In genomic region chr16:67246945-67247697, GRCh38 we compare ENCODE assay signal across 1 cellular context.
TF ChIP-seq lines count a peak whose summit lies in the region.

Gene FHOD1, minus strand, starts transcription at chr16:67247481. Its CDS starts 71 bp downstream, at chr16:67247410.

TF ChIP-seq in GM12878, 131 proteins besides CTCF, POLR2A, EP300 and RAD21 (continued from another document and continues in another):
- TF ChIP-seq, protein P1, sequence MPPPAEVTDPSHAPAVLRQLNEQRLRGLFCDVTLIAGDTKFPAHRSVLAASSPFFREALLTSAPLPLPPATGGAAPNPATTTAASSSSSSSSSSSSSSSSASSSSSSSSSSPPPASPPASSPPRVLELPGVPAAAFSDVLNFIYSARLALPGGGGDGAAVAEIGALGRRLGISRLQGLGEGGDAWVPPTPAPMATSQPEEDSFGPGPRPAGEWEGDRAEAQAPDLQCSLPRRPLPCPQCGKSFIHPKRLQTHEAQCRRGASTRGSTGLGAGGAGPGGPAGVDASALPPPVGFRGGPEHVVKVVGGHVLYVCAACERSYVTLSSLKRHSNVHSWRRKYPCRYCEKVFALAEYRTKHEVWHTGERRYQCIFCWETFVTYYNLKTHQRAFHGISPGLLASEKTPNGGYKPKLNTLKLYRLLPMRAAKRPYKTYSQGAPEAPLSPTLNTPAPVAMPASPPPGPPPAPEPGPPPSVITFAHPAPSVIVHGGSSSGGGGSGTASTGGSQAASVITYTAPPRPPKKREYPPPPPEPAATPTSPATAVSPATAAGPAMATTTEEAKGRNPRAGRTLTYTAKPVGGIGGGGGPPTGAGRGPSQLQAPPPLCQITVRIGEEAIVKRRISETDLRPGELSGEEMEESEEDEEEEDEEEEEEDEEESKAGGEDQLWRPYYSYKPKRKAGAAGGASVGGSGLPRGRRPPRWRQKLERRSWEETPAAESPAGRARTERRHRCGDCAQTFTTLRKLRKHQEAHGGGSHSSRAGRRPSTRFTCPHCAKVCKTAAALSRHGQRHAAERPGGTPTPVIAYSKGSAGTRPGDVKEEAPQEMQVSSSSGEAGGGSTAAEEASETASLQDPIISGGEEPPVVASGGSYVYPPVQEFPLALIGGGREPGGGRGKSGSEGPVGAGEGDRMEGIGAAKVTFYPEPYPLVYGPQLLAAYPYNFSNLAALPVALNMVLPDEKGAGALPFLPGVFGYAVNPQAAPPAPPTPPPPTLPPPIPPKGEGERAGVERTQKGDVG (CRISPR knock-in tag; IDR thresholded peaks at IDR 0.05): no peak
- no peak for TF ChIP-seq MEF2B (IDR thresholded peaks at IDR 0.05; ENCODE audit: partially characterized antibody, poor library complexity, severe bottlenecking)
- TF ChIP-seq POU2F2 (IDR thresholded peaks at IDR 0.05; ENCODE audit: borderline replicate concordance, low read depth, low read length): no peak; the same call in 2 of the 3 replicates
- TF ChIP-seq TARDBP (IDR thresholded peaks at IDR 0.05; ENCODE audit: borderline replicate concordance): 0 out of 2 replicates have a peak, but pooled peaks have one; percentile 10
- no peak for TF ChIP-seq NRF1 (conservative IDR thresholded peaks at IDR 0.05; ENCODE audit: low read depth, low read length)
- no peak for TF ChIP-seq MXI1 (IDR thresholded peaks at IDR 0.05; ENCODE audit: low read depth, low read length)
- TF ChIP-seq SIX5 (IDR thresholded peaks at IDR 0.05; ENCODE audit: low read depth, low read length, severe bottlenecking): no peak
- no peak for TF ChIP-seq TCF7 (IDR thresholded peaks at IDR 0.05; ENCODE audit: borderline replicate concordance)
- no peak for TF ChIP-seq MLLT1 (IDR thresholded peaks at IDR 0.05)
- TF ChIP-seq, protein P2, sequence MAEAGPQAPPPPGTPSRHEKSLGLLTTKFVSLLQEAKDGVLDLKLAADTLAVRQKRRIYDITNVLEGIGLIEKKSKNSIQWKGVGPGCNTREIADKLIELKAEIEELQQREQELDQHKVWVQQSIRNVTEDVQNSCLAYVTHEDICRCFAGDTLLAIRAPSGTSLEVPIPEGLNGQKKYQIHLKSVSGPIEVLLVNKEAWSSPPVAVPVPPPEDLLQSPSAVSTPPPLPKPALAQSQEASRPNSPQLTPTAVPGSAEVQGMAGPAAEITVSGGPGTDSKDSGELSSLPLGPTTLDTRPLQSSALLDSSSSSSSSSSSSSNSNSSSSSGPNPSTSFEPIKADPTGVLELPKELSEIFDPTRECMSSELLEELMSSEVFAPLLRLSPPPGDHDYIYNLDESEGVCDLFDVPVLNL (IDR thresholded peaks at IDR 0.05; ENCODE audit: low read depth, low read length): peak; percentile 89
- TF ChIP-seq HDAC6 (IDR thresholded peaks at IDR 0.05; ENCODE audit: unreplicated experiment): no peak
- TF ChIP-seq ZZZ3 (IDR thresholded peaks at IDR 0.05; ENCODE audit: control insufficient read depth, insufficient read length, low read depth): no peak
- TF ChIP-seq ZSCAN29 (IDR thresholded peaks at IDR 0.05): no peak
- TF ChIP-seq TBL1XR1 (IDR thresholded peaks at IDR 0.05; ENCODE audit: low read depth, low read length): no peak
- no peak for TF ChIP-seq POLR2AphosphoS2 (IDR thresholded peaks at IDR 0.05; ENCODE audit: low read depth, low read length)
- no peak for TF ChIP-seq RCOR1 (conservative IDR thresholded peaks at IDR 0.05; ENCODE audit: low read depth, low read length)
- no peak for TF ChIP-seq KDM1A (IDR thresholded peaks at IDR 0.05; ENCODE audit: borderline replicate concordance)
- TF ChIP-seq SP1 (IDR thresholded peaks at IDR 0.05; ENCODE audit: low read depth, low read length): peak; percentile 78
- peak; percentile 29; the same call in 1 of the 2 replicates for TF ChIP-seq YY1 (IDR thresholded peaks at IDR 0.05; ENCODE audit: low read depth, low read length)
- no peak for TF ChIP-seq BCLAF1 (IDR thresholded peaks at IDR 0.05)
- TF ChIP-seq TAF1 (IDR thresholded peaks at IDR 0.05; ENCODE audit: borderline replicate concordance, low read depth, low read length): no peak
- TF ChIP-seq RB1 (IDR thresholded peaks at IDR 0.05; ENCODE audit: borderline replicate concordance): no peak
- TF ChIP-seq, protein P3, sequence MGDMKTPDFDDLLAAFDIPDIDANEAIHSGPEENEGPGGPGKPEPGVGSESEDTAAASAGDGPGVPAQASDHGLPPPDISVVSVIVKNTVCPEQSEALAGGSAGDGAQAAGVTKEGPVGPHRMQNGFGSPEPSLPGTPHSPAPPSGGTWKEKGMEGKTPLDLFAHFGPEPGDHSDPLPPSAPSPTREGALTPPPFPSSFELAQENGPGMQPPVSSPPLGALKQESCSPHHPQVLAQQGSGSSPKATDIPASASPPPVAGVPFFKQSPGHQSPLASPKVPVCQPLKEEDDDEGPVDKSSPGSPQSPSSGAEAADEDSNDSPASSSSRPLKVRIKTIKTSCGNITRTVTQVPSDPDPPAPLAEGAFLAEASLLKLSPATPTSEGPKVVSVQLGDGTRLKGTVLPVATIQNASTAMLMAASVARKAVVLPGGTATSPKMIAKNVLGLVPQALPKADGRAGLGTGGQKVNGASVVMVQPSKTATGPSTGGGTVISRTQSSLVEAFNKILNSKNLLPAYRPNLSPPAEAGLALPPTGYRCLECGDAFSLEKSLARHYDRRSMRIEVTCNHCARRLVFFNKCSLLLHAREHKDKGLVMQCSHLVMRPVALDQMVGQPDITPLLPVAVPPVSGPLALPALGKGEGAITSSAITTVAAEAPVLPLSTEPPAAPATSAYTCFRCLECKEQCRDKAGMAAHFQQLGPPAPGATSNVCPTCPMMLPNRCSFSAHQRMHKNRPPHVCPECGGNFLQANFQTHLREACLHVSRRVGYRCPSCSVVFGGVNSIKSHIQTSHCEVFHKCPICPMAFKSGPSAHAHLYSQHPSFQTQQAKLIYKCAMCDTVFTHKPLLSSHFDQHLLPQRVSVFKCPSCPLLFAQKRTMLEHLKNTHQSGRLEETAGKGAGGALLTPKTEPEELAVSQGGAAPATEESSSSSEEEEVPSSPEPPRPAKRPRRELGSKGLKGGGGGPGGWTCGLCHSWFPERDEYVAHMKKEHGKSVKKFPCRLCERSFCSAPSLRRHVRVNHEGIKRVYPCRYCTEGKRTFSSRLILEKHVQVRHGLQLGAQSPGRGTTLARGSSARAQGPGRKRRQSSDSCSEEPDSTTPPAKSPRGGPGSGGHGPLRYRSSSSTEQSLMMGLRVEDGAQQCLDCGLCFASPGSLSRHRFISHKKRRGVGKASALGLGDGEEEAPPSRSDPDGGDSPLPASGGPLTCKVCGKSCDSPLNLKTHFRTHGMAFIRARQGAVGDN (IDR thresholded peaks at IDR 0.05): no peak
- TF ChIP-seq, protein P4, sequence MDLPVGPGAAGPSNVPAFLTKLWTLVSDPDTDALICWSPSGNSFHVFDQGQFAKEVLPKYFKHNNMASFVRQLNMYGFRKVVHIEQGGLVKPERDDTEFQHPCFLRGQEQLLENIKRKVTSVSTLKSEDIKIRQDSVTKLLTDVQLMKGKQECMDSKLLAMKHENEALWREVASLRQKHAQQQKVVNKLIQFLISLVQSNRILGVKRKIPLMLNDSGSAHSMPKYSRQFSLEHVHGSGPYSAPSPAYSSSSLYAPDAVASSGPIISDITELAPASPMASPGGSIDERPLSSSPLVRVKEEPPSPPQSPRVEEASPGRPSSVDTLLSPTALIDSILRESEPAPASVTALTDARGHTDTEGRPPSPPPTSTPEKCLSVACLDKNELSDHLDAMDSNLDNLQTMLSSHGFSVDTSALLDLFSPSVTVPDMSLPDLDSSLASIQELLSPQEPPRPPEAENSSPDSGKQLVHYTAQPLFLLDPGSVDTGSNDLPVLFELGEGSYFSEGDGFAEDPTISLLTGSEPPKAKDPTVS (IDR thresholded peaks at IDR 0.05; ENCODE audit: low read depth, low read length): no peak
- peak in 1 of 2 experiments; percentile 69; a peak in 2 of 4 replicates for TF ChIP-seq BHLHE40 (IDR thresholded peaks at IDR 0.05; ENCODE audit: borderline replicate concordance in 1 of 2, low read depth in 2 of 2, low read length in 1 of 2)
- TF ChIP-seq MYC (IDR thresholded peaks at IDR 0.05; ENCODE audit: insufficient read depth, insufficient read length, insufficient replicate concordance, low read length, severe bottlenecking): no peak
- TF ChIP-seq SMAD5 (IDR thresholded peaks at IDR 0.05; ENCODE audit: low read depth): no peak
- no peak for TF ChIP-seq IRF4 (IDR thresholded peaks at IDR 0.05; ENCODE audit: low read depth, low read length)
- TF ChIP-seq ELK1 (IDR thresholded peaks at IDR 0.05; ENCODE audit: low read depth, low read length): no peak
- TF ChIP-seq, protein P5, sequence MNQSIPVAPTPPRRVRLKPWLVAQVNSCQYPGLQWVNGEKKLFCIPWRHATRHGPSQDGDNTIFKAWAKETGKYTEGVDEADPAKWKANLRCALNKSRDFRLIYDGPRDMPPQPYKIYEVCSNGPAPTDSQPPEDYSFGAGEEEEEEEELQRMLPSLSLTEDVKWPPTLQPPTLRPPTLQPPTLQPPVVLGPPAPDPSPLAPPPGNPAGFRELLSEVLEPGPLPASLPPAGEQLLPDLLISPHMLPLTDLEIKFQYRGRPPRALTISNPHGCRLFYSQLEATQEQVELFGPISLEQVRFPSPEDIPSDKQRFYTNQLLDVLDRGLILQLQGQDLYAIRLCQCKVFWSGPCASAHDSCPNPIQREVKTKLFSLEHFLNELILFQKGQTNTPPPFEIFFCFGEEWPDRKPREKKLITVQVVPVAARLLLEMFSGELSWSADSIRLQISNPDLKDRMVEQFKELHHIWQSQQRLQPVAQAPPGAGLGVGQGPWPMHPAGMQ (IDR thresholded peaks at IDR 0.05; ENCODE audit: borderline replicate concordance): no peak
- no peak for TF ChIP-seq RAD51 (IDR thresholded peaks at IDR 0.05)
- no peak for TF ChIP-seq SMC3 (IDR thresholded peaks at IDR 0.05; ENCODE audit: borderline replicate concordance, low read length)
- no peak for TF ChIP-seq ZNF384 (IDR thresholded peaks at IDR 0.05; ENCODE audit: borderline replicate concordance, low read depth, low read length)
- no peak for TF ChIP-seq IKZF2 (IDR thresholded peaks at IDR 0.05)
- TF ChIP-seq EED (IDR thresholded peaks at IDR 0.05; ENCODE audit: low read depth): no peak
- TF ChIP-seq EZH2 (IDR thresholded peaks at IDR 0.05; ENCODE audit: borderline replicate concordance, control insufficient read depth, low read depth, low read length): no peak
- TF ChIP-seq, protein P6, sequence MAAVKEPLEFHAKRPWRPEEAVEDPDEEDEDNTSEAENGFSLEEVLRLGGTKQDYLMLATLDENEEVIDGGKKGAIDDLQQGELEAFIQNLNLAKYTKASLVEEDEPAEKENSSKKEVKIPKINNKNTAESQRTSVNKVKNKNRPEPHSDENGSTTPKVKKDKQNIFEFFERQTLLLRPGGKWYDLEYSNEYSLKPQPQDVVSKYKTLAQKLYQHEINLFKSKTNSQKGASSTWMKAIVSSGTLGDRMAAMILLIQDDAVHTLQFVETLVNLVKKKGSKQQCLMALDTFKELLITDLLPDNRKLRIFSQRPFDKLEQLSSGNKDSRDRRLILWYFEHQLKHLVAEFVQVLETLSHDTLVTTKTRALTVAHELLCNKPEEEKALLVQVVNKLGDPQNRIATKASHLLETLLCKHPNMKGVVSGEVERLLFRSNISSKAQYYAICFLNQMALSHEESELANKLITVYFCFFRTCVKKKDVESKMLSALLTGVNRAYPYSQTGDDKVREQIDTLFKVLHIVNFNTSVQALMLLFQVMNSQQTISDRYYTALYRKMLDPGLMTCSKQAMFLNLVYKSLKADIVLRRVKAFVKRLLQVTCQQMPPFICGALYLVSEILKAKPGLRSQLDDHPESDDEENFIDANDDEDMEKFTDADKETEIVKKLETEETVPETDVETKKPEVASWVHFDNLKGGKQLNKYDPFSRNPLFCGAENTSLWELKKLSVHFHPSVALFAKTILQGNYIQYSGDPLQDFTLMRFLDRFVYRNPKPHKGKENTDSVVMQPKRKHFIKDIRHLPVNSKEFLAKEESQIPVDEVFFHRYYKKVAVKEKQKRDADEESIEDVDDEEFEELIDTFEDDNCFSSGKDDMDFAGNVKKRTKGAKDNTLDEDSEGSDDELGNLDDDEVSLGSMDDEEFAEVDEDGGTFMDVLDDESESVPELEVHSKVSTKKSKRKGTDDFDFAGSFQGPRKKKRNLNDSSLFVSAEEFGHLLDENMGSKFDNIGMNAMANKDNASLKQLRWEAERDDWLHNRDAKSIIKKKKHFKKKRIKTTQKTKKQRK (IDR thresholded peaks at IDR 0.05; ENCODE audit: low read depth, low read length): no peak
- TF ChIP-seq ZBED1 (IDR thresholded peaks at IDR 0.05; ENCODE audit: borderline replicate concordance): no peak
- 0 out of 2 replicates have a peak, but pooled peaks have one; percentile 54 for TF ChIP-seq POLR2AphosphoS5 (IDR thresholded peaks at IDR 0.05; ENCODE audit: low read length)
- TF ChIP-seq CEBPB (IDR thresholded peaks at IDR 0.05; ENCODE audit: borderline replicate concordance in 1 of 2, low read depth in 2 of 2, low read length in 2 of 2): no peak
- TF ChIP-seq CBFB (IDR thresholded peaks at IDR 0.05; ENCODE audit: low read depth): no peak
